ENCODE assay signal across 6 cellular contexts in the genomic region with DNA sequence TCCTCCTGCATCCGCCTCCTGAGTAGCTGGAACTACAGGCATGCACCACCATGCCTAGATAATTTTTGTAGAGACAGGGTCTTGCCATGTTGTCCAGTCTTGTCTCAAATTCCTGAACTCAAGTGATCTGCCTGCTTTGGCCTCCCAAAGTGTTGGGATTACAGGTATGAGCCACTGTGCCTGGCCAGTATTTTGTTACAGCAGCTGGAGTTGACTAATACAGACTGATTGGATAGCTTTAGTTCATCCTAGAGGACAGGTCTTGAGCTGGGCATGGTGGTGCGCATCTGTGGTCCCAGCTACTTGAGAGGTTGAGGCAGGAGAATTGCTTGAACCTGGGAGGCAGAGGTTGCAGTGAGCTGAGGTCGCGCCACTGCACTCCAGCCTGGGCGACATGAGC. TPM values are rescaled to one million over a fixed set of nuclear protein-coding genes. Genes with fewer than 3 reads are reported as not detected.
"Had no signal": no experiment of that assay in that cellular context is flagged by ENCODE, and none has a peak within 500 bp of the region (broad histone marks: within the 10 kb centered on the region; RNA-seq: fewer than 3 reads in every experiment).

No MANE protein-coding gene starts in this region.

RNA-seq across cellular contexts. Expression of gene AQP10, which starts 40.0 kb away (rescaled TPM):
- total RNA-seq: GM23248, H1, H9, HFFc6, HT1080 had no signal
- polyA plus RNA-seq: GM23248, H1, IgD-negative memory B cell had no signal
